13 cellular contexts compared by ENCODE assay signal in the genomic region with DNA sequence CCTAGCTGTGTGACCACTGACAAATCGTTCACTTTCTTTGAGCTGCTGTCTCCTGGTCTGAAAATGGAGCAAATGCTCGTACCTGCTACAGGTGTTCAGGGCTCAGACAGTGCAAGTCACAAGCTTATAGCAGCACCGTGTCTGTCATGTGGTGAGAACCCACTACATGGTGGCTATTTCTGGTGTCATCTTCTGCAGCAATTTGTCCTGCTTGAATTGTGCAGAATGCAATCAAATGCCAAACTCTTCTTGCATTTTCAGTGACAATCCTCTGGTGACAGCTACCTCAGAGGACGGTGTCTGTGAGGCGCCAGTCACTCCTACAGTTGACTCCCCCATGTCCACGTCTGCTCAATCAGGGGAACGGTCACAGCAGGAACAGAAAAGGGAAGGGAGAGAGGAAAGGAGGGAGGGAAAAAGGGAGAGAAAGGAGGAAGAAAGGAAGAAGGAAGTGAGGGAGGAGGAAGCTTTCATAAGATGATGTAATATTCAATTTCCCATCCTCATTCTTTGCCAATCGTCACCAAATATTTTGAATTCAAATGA.
A peak's percentile ranks its signal among the peaks of the same experiment; 100 is the strongest.
DNase-seq lines count a peak whose midpoint lies in the region; FAIRE-seq and TF ChIP-seq lines count a peak whose summit lies in the region.
"Had no signal": no experiment of that assay in that cellular context is flagged by ENCODE, and none has a peak within 500 bp of the region (broad histone marks: within the 10 kb centered on the region; RNA-seq: fewer than 3 reads in every experiment).

No MANE protein-coding gene starts in this region.

- H3K36me3 ChIP-seq in osteoblast (ENCODE audit: insufficient read depth, low read length) = no peaks in the 10 kb centered on the region
- no peaks in the 10 kb centered on the region for H3K36me3 ChIP-seq in SK-N-SH (replicated peaks in 1 of 2; ENCODE audit: control insufficient read depth in 1 of 2, insufficient read depth in 2 of 2, low read length in 1 of 2)
- H3K36me3 ChIP-seq: heart left ventricle had no signal

- H3F3A ChIP-seq in SK-N-SH (replicated peaks; ENCODE audit: insufficient read depth) = no peaks in the 10 kb centered on the region

- TF ChIP-seq RAD21 in SK-N-SH (IDR thresholded peaks at IDR 0.05; ENCODE audit: low read length) = no peak

- CTCF ChIA-PET in SK-N-SH (lab: Yijun Ruan, JAX) = interaction anchor here (1.2 kb wide), 1 partner anchor 11 kb away, joined by 3 read pairs; no protein-coding TSS in a partner anchor

- H3K27ac ChIP-seq in osteoblast (ENCODE audit: low read depth, low read length) (no peak overlapping the region), SK-N-SH (ENCODE audit: low read depth in 2 of 2, low read length in 1 of 2) (no peak overlapping the region)

- POLR2A ChIA-PET in SK-N-SH (lab: Yijun Ruan, JAX) = no interaction called here

- no peak for TF ChIP-seq POLR2A in GM12892 (IDR thresholded peaks at IDR 0.05; ENCODE audit: low read depth, low read length)

- no peaks in the 10 kb centered on the region for H3K79me2 ChIP-seq in osteoblast (ENCODE audit: insufficient read depth, low read length)
- H3K79me2 ChIP-seq in SK-N-SH (ENCODE audit: insufficient read depth) = no peaks in the 10 kb centered on the region

- H3K4me2 ChIP-seq in osteoblast (ENCODE audit: insufficient read depth, low read length) (no peak overlapping the region), SK-N-SH (no peak overlapping the region)

- no peaks in the 10 kb centered on the region for H3K4me1 ChIP-seq in osteoblast (ENCODE audit: insufficient read depth, low read length)
- H3K4me1 ChIP-seq in SK-N-SH (ENCODE audit: control insufficient read depth in 1 of 2, insufficient read depth in 2 of 2, low read depth in 1 of 2, low read length in 1 of 2) = no peaks in the 10 kb centered on the region

- TF ChIP-seq CTCF in osteoblast (IDR thresholded peaks at IDR 0.05; ENCODE audit: extremely low read depth, low read depth, low read length) = no peak
- TF ChIP-seq CTCF in SK-N-SH (IDR thresholded peaks at IDR 0.05) = no peak

- 78% methylated on average over 8 of the region's 8 CpGs for WGBS in SK-N-SH (ENCODE audit: low lambda C conversion rate)

- no peak overlapping the region for H3K4me3 ChIP-seq in osteoblast (ENCODE audit: insufficient read depth, low read length)
- H3K4me3 ChIP-seq in SK-N-SH (ENCODE audit: low read depth in 2 of 2, low read length in 1 of 2) = no peak overlapping the region

- no peak overlapping the region for H3K9ac ChIP-seq in SK-N-SH

- H2AFZ ChIP-seq in osteoblast (ENCODE audit: low read length) (peak overlapping the region; percentile 17), SK-N-SH (ENCODE audit: low read depth) (no peak overlapping the region)

- peak; percentile 62 for DNase-seq in SIG-M5 treated with dmso at 0.1 percent for 504 hours (lab: John Stamatoyannopoulos, UW; ENCODE audit: unreplicated experiment)
- DNase-seq in SIG-M5 (lab: John Stamatoyannopoulos, UW) = no peak
- no peak for DNase-seq in GM12892 (ENCODE audit: insufficient read length)
- DNase-seq in OCI-M1 (lab: John Stamatoyannopoulos, UW) = peak; percentile 74
- DNase-seq in osteoblast (ENCODE audit: insufficient read length, low spot score, missing footprints) = no peak
- no peak for DNase-seq in SK-N-SH
- no peak for DNase-seq in stimulated activated CD8-positive, alpha-beta memory T cell treated with anti-CD3 and anti-CD28 coated beads, Interleukin-4, amount 100 ng/mL, for 48 hours
- DNase-seq in DMS 273 treated with DMSO at 0.1 percent for 48 hours (lab: John Stamatoyannopoulos, UW) = no peak
- DNase-seq: heart left ventricle; NCI-H1048; NCI-H774; stimulated activated CD4-positive, alpha-beta T cell treated with anti-CD3 and anti-CD28 coated beads, Interleukin-4, amount 100 ng/mL, for 24 hours; substantia nigra had no signal

- H3K9me3 ChIP-seq in osteoblast (ENCODE audit: low read depth, low read length) = no peaks in the 10 kb centered on the region
- no peaks in the 10 kb centered on the region for H3K9me3 ChIP-seq in SK-N-SH
- H3K9me3 ChIP-seq: heart left ventricle had no signal

- no peaks in the 10 kb centered on the region for H3K9me2 ChIP-seq in SK-N-SH

- FAIRE-seq in GM12892 (lab: Jason Lieb, UNC) = peak; percentile 70

- TF ChIP-seq EP300 in SK-N-SH (IDR thresholded peaks at IDR 0.05; ENCODE audit: borderline replicate concordance in 1 of 2, low read depth in 1 of 2, low read length in 1 of 2) = no peak

- H3K27me3 ChIP-seq in osteoblast (ENCODE audit: insufficient read depth, low read length) (no peaks in the 10 kb centered on the region), SK-N-SH (ENCODE audit: insufficient read depth) (no peaks in the 10 kb centered on the region)
- H3K27me3 ChIP-seq: heart left ventricle had no signal

- H4K20me1 ChIP-seq in osteoblast (ENCODE audit: insufficient read depth, low read length) (no peaks in the 10 kb centered on the region), SK-N-SH (ENCODE audit: insufficient read depth) (no peaks in the 10 kb centered on the region)

TF ChIP-seq in SK-N-SH, 30 proteins besides CTCF, POLR2A, EP300 and RAD21:
- no peak for TF ChIP-seq ELF1 (IDR thresholded peaks at IDR 0.05)
- TF ChIP-seq FOXM1 (IDR thresholded peaks at IDR 0.05; ENCODE audit: low read depth) = no peak
- TF ChIP-seq NFIC (IDR thresholded peaks at IDR 0.05; ENCODE audit: borderline replicate concordance) = no peak
- TF ChIP-seq CHD2 (IDR thresholded peaks at IDR 0.05; ENCODE audit: low read length, partially characterized antibody) = no peak
- TF ChIP-seq, protein P1, sequence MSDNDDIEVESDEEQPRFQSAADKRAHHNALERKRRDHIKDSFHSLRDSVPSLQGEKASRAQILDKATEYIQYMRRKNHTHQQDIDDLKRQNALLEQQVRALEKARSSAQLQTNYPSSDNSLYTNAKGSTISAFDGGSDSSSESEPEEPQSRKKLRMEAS (IDR thresholded peaks at IDR 0.05; ENCODE audit: low read depth) = no peak
- no peak for TF ChIP-seq MXI1 (IDR thresholded peaks at IDR 0.05; ENCODE audit: low read depth, low read length)
- TF ChIP-seq MEF2A (IDR thresholded peaks at IDR 0.05; ENCODE audit: borderline replicate concordance, low read depth) = no peak
- TF ChIP-seq RXRA (IDR thresholded peaks at IDR 0.05; ENCODE audit: borderline replicate concordance, low read depth) = no peak
- TF ChIP-seq TCF12 (IDR thresholded peaks at IDR 0.05) = no peak
- TF ChIP-seq, protein P2, sequence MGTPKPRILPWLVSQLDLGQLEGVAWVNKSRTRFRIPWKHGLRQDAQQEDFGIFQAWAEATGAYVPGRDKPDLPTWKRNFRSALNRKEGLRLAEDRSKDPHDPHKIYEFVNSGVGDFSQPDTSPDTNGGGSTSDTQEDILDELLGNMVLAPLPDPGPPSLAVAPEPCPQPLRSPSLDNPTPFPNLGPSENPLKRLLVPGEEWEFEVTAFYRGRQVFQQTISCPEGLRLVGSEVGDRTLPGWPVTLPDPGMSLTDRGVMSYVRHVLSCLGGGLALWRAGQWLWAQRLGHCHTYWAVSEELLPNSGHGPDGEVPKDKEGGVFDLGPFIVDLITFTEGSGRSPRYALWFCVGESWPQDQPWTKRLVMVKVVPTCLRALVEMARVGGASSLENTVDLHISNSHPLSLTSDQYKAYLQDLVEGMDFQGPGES (IDR thresholded peaks at IDR 0.05; ENCODE audit: low read depth, low read length) = no peak
- TF ChIP-seq JUND (IDR thresholded peaks at IDR 0.05) = no peak
- no peak for TF ChIP-seq TAF1 (IDR thresholded peaks at IDR 0.05; ENCODE audit: borderline replicate concordance, low read depth, low read length)
- TF ChIP-seq RCOR1 (IDR thresholded peaks at IDR 0.05; ENCODE audit: low read length) = no peak
- TF ChIP-seq, protein P3, sequence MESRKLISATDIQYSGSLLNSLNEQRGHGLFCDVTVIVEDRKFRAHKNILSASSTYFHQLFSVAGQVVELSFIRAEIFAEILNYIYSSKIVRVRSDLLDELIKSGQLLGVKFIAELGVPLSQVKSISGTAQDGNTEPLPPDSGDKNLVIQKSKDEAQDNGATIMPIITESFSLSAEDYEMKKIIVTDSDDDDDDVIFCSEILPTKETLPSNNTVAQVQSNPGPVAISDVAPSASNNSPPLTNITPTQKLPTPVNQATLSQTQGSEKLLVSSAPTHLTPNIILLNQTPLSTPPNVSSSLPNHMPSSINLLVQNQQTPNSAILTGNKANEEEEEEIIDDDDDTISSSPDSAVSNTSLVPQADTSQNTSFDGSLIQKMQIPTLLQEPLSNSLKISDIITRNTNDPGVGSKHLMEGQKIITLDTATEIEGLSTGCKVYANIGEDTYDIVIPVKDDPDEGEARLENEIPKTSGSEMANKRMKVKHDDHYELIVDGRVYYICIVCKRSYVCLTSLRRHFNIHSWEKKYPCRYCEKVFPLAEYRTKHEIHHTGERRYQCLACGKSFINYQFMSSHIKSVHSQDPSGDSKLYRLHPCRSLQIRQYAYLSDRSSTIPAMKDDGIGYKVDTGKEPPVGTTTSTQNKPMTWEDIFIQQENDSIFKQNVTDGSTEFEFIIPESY (IDR thresholded peaks at IDR 0.05; ENCODE audit: borderline replicate concordance, low read depth) = no peak
- TF ChIP-seq, protein P4, sequence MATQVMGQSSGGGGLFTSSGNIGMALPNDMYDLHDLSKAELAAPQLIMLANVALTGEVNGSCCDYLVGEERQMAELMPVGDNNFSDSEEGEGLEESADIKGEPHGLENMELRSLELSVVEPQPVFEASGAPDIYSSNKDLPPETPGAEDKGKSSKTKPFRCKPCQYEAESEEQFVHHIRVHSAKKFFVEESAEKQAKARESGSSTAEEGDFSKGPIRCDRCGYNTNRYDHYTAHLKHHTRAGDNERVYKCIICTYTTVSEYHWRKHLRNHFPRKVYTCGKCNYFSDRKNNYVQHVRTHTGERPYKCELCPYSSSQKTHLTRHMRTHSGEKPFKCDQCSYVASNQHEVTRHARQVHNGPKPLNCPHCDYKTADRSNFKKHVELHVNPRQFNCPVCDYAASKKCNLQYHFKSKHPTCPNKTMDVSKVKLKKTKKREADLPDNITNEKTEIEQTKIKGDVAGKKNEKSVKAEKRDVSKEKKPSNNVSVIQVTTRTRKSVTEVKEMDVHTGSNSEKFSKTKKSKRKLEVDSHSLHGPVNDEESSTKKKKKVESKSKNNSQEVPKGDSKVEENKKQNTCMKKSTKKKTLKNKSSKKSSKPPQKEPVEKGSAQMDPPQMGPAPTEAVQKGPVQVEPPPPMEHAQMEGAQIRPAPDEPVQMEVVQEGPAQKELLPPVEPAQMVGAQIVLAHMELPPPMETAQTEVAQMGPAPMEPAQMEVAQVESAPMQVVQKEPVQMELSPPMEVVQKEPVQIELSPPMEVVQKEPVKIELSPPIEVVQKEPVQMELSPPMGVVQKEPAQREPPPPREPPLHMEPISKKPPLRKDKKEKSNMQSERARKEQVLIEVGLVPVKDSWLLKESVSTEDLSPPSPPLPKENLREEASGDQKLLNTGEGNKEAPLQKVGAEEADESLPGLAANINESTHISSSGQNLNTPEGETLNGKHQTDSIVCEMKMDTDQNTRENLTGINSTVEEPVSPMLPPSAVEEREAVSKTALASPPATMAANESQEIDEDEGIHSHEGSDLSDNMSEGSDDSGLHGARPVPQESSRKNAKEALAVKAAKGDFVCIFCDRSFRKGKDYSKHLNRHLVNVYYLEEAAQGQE (IDR thresholded peaks at IDR 0.05; ENCODE audit: low read depth, low read length) = no peak
TF ChIP-seq in SK-N-SH: peak in this region for 0.

Comparison
In these comparisons a context has a peak if more than half of its experiments do, and no peak if none do; other contexts are left out.
1. DNase-seq: peak in SIG-M5 treated with dmso at 0.1 percent for 504 hours (single experiment) and OCI-M1 (single experiment); none in SIG-M5 (single experiment), GM12892 (single experiment), osteoblast (single experiment), SK-N-SH (single experiment), stimulated activated CD8-positive, alpha-beta memory T cell treated with anti-CD3 and anti-CD28 coated beads, Interleukin-4, amount 100 ng/mL, for 48 hours (single experiment) and DMS 273 treated with DMSO at 0.1 percent for 48 hours (single experiment).